ENCODE assay signal across 11 cellular contexts in genomic region chr5:29769474-29769873, GRCh38.
"Had no signal": no experiment of that assay in that cellular context is flagged by ENCODE, and none has a peak within 500 bp of the region (broad histone marks: within the 10 kb centered on the region; RNA-seq: fewer than 3 reads in every experiment).

No MANE protein-coding gene starts in this region.

- ATAC-seq: GM23338, HCT116 had no signal

- H3K4me1 ChIP-seq: HAP-1 had no signal

- H3K27ac ChIP-seq: GM23248 had no signal

- H3K9ac ChIP-seq: GM23248 had no signal

- DNase-seq: GM23248, GOT3, H7, H9, HCEC 1CT, HFFc6 had no signal

- H3K4me1 Mint-ChIP-seq: GM23338 had no signal

- H3K4me3 Mint-ChIP-seq: GM23338, H9, HFFc6 had no signal

- H3K4me3 ChIP-seq: GM23248, GM23338, HAP-1 had no signal

- H2AFZ ChIP-seq: GM23248, GM23338 had no signal

- H3K9me3 ChIP-seq: HAP-1 had no signal

- H3K27ac Mint-ChIP-seq: GM23338, H9, HFFc6 had no signal

- H3K36me3 ChIP-seq: HAP-1 had no signal

- H3K4me2 ChIP-seq: GM23338 had no signal

- H3K9me3 Mint-ChIP-seq: GM23338, H9 had no signal

- FAIRE-seq: H1, H54 had no signal
